24 cellular contexts compared by ENCODE assay signal in genomic region chr12:24937553-24938244, GRCh38. TPM values are rescaled to one million over a fixed set of nuclear protein-coding genes. Genes with fewer than 3 reads are reported as not detected.
DNase-seq lines count a peak whose midpoint lies in the region; ATAC-seq, FAIRE-seq and TF ChIP-seq lines count a peak whose summit lies in the region.
"Had no signal": no experiment of that assay in that cellular context is flagged by ENCODE, and none has a peak within 500 bp of the region (broad histone marks: within the 10 kb centered on the region; RNA-seq: fewer than 3 reads in every experiment).

No MANE protein-coding gene starts in this region.

- H3K27me3 ChIP-seq in BLaER1, result no peaks in the 10 kb centered on the region
- H3K27me3 ChIP-seq in astrocyte (ENCODE audit: insufficient read depth, low read length), result no peaks in the 10 kb centered on the region
- H3K27me3 ChIP-seq: gastrocnemius medialis, Peyer's patch, vagina had no signal

- H3K36me3 ChIP-seq in BLaER1 (peaks cover 96% of the 10 kb centered on the region), astrocyte (ENCODE audit: insufficient read depth, low read length) (peaks cover 6% of the 10 kb centered on the region), kidney (ENCODE audit: control insufficient read depth in 1 of 2, insufficient read depth in 2 of 2, low read length in 2 of 2) (no peaks in the 10 kb centered on the region)
- H3K36me3 ChIP-seq: gastrocnemius medialis, Peyer's patch, vagina had no signal

- H4K20me1 ChIP-seq in BLaER1, result peaks cover 100% of the 10 kb centered on the region
- H4K20me1 ChIP-seq in astrocyte (ENCODE audit: insufficient read depth, low read length), result peaks cover 83% of the 10 kb centered on the region

- no peak overlapping the region for H3K27ac ChIP-seq in BLaER1
- H3K27ac ChIP-seq in astrocyte (ENCODE audit: low read depth, low read length), result no peak overlapping the region
- no peak overlapping the region for H3K27ac ChIP-seq in kidney (ENCODE audit: low read depth in 2 of 2, low read length in 2 of 2)
- H3K27ac ChIP-seq: epithelial cell of prostate, gastrocnemius medialis, Peyer's patch, vagina had no signal

- DNase-seq in HFFc6, result peak; percentile 66
- DNase-seq in astrocyte (ENCODE audit: low read depth), result peak; percentile 47
- DNase-seq in kidney tubule cell (ENCODE audit: low spot score), result peak; percentile 53
- DNase-seq in NCI-H526 (lab: John Stamatoyannopoulos, UW), result no peak
- DNase-seq in NCI-H526 treated with DMSO at 0.1 percent for 48 hours (lab: John Stamatoyannopoulos, UW), result no peak
- DNase-seq in kidney, result no peak
- DNase-seq: activated CD4-positive, alpha-beta T cell treated with anti-CD3 and anti-CD28 coated beads, Interleukin-2, amount 50 U/mL, for 48 hours; activated gamma-delta T cell treated with Interleukin-2 at 50 U/mL for 16 hours; amygdala; CD8-positive, alpha-beta T cell; central memory CD4-positive, alpha-beta T cell; gastrocnemius medialis; naive B cell; NCI-H1930; NCI-H2227 treated with DMSO at 0.1 percent for 48 hours; occipital lobe; Peyer's patch; substantia nigra had no signal

- no peak overlapping the region for H3K27ac Mint-ChIP-seq in HFFc6
- no peak overlapping the region for H3K27ac Mint-ChIP-seq in astrocyte (ENCODE audit: unreplicated experiment)
- H3K27ac Mint-ChIP-seq: CD8-positive, alpha-beta T cell; memory B cell; naive B cell; WTC11 had no signal

- H3K4me3 Mint-ChIP-seq in HFFc6, result no peak overlapping the region
- H3K4me3 Mint-ChIP-seq in astrocyte (ENCODE audit: unreplicated experiment), result no peak overlapping the region
- H3K4me3 Mint-ChIP-seq: CD8-positive, alpha-beta T cell; memory B cell; naive B cell; WTC11 had no signal

- H3K4me3 ChIP-seq in BLaER1, result no peak overlapping the region
- no peak overlapping the region for H3K4me3 ChIP-seq in astrocyte (ENCODE audit: insufficient read depth, low read depth, low read length)
- no peak overlapping the region for H3K4me3 ChIP-seq in kidney (ENCODE audit: low read length in 2 of 2)
- H3K4me3 ChIP-seq: gastrocnemius medialis, Peyer's patch, vagina had no signal

- no peak for ATAC-seq in GM19467 (IDR thresholded peaks at IDR 0.05; ENCODE audit: unreplicated experiment)
- ATAC-seq: CD8-positive, alpha-beta T cell; gastrocnemius medialis; WTC11 had no signal

- peaks cover 27% of the 10 kb centered on the region for H3K36me3 Mint-ChIP-seq in HFFc6 (ENCODE audit: low read depth)
- peaks cover 7% of the 10 kb centered on the region for H3K36me3 Mint-ChIP-seq in astrocyte (ENCODE audit: low read depth, unreplicated experiment)
- H3K36me3 Mint-ChIP-seq: CD8-positive, alpha-beta T cell; memory B cell; naive B cell had no signal

- no peak for FAIRE-seq in astrocyte (lab: Jason Lieb, UNC)
- FAIRE-seq in kidney (lab: Jason Lieb, UNC), result no peak

- H3K9me3 Mint-ChIP-seq in HFFc6 (no peaks in the 10 kb centered on the region), astrocyte (ENCODE audit: unreplicated experiment) (no peaks in the 10 kb centered on the region)
- H3K9me3 Mint-ChIP-seq: CD8-positive, alpha-beta T cell; memory B cell; WTC11 had no signal

- H3K27me3 Mint-ChIP-seq in HFFc6 (ENCODE audit: insufficient read depth), result peaks cover 2% of the 10 kb centered on the region; the same call in 1 of the 2 replicates
- no peaks in the 10 kb centered on the region for H3K27me3 Mint-ChIP-seq in astrocyte (ENCODE audit: low read depth, unreplicated experiment)
- H3K27me3 Mint-ChIP-seq: memory B cell, naive B cell had no signal

- intact Hi-C loops in kidney (cut with DNase I), result no loop called here

- peaks cover 96% of the 10 kb centered on the region for H3K79me2 ChIP-seq in astrocyte (ENCODE audit: insufficient read depth, low read length)

- H3K9ac ChIP-seq in BLaER1 (no peak overlapping the region), astrocyte (ENCODE audit: low read length) (no peak overlapping the region), kidney (ENCODE audit: low read length in 2 of 2) (no peak overlapping the region)

- H3K9me3 ChIP-seq in BLaER1 (0 out of 2 replicates have a peak, but pooled peaks cover 5% of the 10 kb centered on the region), astrocyte (ENCODE audit: insufficient read depth, low read depth, low read length) (no peaks in the 10 kb centered on the region), kidney (ENCODE audit: control insufficient read depth in 1 of 2, low read length in 2 of 2) (no peaks in the 10 kb centered on the region)
- H3K9me3 ChIP-seq: gastrocnemius medialis, Peyer's patch, vagina had no signal

- H2AFZ ChIP-seq in astrocyte (ENCODE audit: low read depth, low read length), result no peak overlapping the region

- H3K4me1 Mint-ChIP-seq in HFFc6 (ENCODE audit: low read depth) (peaks cover 36% of the 10 kb centered on the region), astrocyte (ENCODE audit: low read depth, unreplicated experiment) (peaks cover 9% of the 10 kb centered on the region)

- TF ChIP-seq CTCF in HFFc6 (IDR thresholded peaks at IDR 0.05) (no peak), astrocyte (IDR thresholded peaks at IDR 0.05; ENCODE audit: insufficient read depth, low read depth, low read length) (no peak), kidney (IDR thresholded peaks at IDR 0.05; ENCODE audit: borderline replicate concordance, extremely low read depth, insufficient read depth) (no peak)

- H3K4me2 ChIP-seq in BLaER1 (peak overlapping the region; percentile 46), astrocyte (ENCODE audit: low read length) (no peak overlapping the region)

- H3K4me1 ChIP-seq in BLaER1 (peaks cover 92% of the 10 kb centered on the region), astrocyte (ENCODE audit: insufficient read depth, low read length) (peaks cover 12% of the 10 kb centered on the region), kidney (ENCODE audit: control insufficient read depth in 1 of 2, insufficient read depth in 1 of 2, low read depth in 1 of 2, low read length in 2 of 2) (no peaks in the 10 kb centered on the region)
- H3K4me1 ChIP-seq: gastrocnemius medialis, Peyer's patch, vagina had no signal

RNA-seq across cellular contexts. Expression of gene BCAT1, which starts 11.2 kb away (rescaled TPM):
- total RNA-seq in HFFc6 (2021; fragmentation: NEBNext Ultra II Directional; extraction: Animal tissue kit (Norgen Biotek cat#: 25700)), result 100 to 1,000 TPM; 156 to 180 (median 173) TPM
- total RNA-seq in astrocyte (459 and 476 TPM in 2 replicates), kidney (15.5 TPM)
- 1.3 TPM for polyA plus RNA-seq in kidney (ENCODE audit: insufficient read depth, low read depth, low replicate concordance)

Comparison
In these comparisons a context has a peak if more than half of its experiments do, and no peak if none do; other contexts are left out.
1. DNase-seq: peak in HFFc6 (single experiment), astrocyte (single experiment) and kidney tubule cell (single experiment); none in NCI-H526 (0 of 2), NCI-H526 treated with DMSO at 0.1 percent for 48 hours (single experiment) and kidney (single experiment).